Comparison of ENCODE assay signal across 24 cellular contexts in the genomic region with DNA sequence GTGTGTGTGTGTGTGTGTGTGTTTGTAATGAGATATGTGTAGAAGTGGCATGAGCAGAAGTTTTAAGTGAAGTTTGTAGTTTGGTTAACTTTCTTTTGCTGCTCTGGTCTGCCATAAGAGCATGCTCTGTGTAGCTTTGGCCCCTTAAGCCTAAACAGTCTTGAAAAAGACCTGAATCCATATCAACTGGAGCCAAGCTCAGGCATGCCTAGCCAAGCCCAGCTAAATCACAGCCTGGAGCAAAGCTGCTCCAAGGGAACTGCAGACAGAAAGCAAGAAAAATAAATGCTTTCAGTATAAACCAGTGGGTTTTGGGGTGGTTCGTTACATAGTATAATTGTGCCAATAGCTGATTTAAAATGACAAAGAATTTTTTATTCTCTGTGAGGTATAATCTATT.
"Had no signal": no experiment of that assay in that cellular context is flagged by ENCODE, and none has a peak within 500 bp of the region (broad histone marks: within the 10 kb centered on the region; RNA-seq: fewer than 3 reads in every experiment).

No MANE protein-coding gene starts in this region.

- DNase-seq: activated CD4-positive, alpha-beta T cell treated with anti-CD3 and anti-CD28 coated beads for 48 hours; activated CD4-positive, alpha-beta T cell treated with anti-CD3 and anti-CD28 coated beads, Interleukin-2, amount 50 U/mL, for 48 hours; activated CD8-positive, alpha-beta memory T cell treated with anti-CD3 and anti-CD28 coated beads for 24 hours; activated effector memory CD4-positive, alpha-beta T cell treated with anti-CD3 and anti-CD28 coated beads, Interleukin-2, amount 50 U/mL, for 16 hours; activated naive CD4-positive, alpha-beta T cell treated with anti-CD3 and anti-CD28 coated beads for 36 hours; activated naive CD8-positive, alpha-beta T cell treated with anti-CD3 and anti-CD28 coated beads for 36 hours; adrenal gland; aorta; caudate nucleus; cortex of kidney; effector memory CD8-positive, alpha-beta T cell; foreskin melanocyte; heart right ventricle; left lung; lower lobe of right lung; mucosa of descending colon; right lobe of liver; stimulated activated CD4-positive, alpha-beta T cell treated with anti-CD3 and anti-CD28 coated beads, Interleukin-2, amount 100 ng/mL, for 48 hours; stimulated activated naive CD4-positive, alpha-beta T cell treated with Interleukin-2 at 50 U/mL for 16 hours had no signal

- ATAC-seq: activated CD4-positive, CD25-positive, alpha-beta regulatory T cell treated with anti-CD3 and anti-CD28 coated beads, Interleukin-2, amount 50 U/mL, for 24 hours; effector memory CD8-positive, alpha-beta T cell; heart right ventricle; left lung; lower lobe of right lung; mucosa of descending colon; natural killer cell treated with Interleukin-12 subunit alpha and Interleukin-12 subunit beta and Interleukin-15 and Interleukin-18, amount 100 ng/mL, for 72 hours; right lobe of liver had no signal

- H3K4me3 ChIP-seq: adrenal gland, esophagus muscularis mucosa, heart right ventricle, left lung, lower lobe of right lung, mucosa of descending colon, right lobe of liver, tibial nerve had no signal

- H3K27me3 ChIP-seq: adrenal gland, esophagus muscularis mucosa, heart right ventricle, left lung, neutrophil, right lobe of liver, tibial nerve had no signal

- H3K36me3 ChIP-seq: adrenal gland, esophagus muscularis mucosa, heart right ventricle, left lung, lower lobe of right lung, neutrophil, right lobe of liver, tibial nerve had no signal
